Comparison of ENCODE assay signal across 8 cellular contexts in genomic region chr3:14633819-14634424, GRCh38. TPM values are rescaled to one million over a fixed set of nuclear protein-coding genes. Genes with fewer than 3 reads are reported as not detected.
DNase-seq lines count a peak whose midpoint lies in the region; ATAC-seq and TF ChIP-seq lines count a peak whose summit lies in the region.

No MANE protein-coding gene starts in this region.

- TF ChIP-seq RAD21 in Ishikawa (IDR thresholded peaks at IDR 0.05; ENCODE audit: low read depth) = peak; percentile 66

- no peak for TF ChIP-seq EP300 in Ishikawa (IDR thresholded peaks at IDR 0.05; ENCODE audit: borderline replicate concordance)

- in situ Hi-C loops in T47D (cut with HindIII; ENCODE audit: low pct_unique_long_range_greater_than_20kb, low sequenced_read_pairs) = no loop called here

- DNase-seq in GM03348 (ENCODE audit: low spot score) (peak; percentile 55), UCSD-AML1 (lab: John Stamatoyannopoulos, UW; ENCODE audit: unreplicated experiment) (peak; percentile 51), T47D (ENCODE audit: low read depth in 1 of 2, low spot score in 1 of 2) (peak; percentile 37 to 83), left lobe of liver (ENCODE audit: low spot score) (peak; percentile 53), DMS114 treated with DMSO at 0.1 percent for 48 hours (lab: John Stamatoyannopoulos, UW; ENCODE audit: unreplicated experiment) (no peak), NCI-H187 treated with DMSO at 0.1 percent for 48 hours (lab: John Stamatoyannopoulos, UW) (no peak)
- DNase-seq in stimulated activated CD8-positive, alpha-beta memory T cell treated with anti-CD3 and anti-CD28 coated beads, Interleukin-2, amount 100 ng/mL, for 1 hour (ENCODE audit: low read depth in 2 of 2) = peak; percentile 9 to 27

- peak; percentile 30 for ATAC-seq in left lobe of liver

TF ChIP-seq in Ishikawa, 13 proteins besides CTCF, POLR2A, EP300 and RAD21:
- TF ChIP-seq TEAD4 (IDR thresholded peaks at IDR 0.05) (no peak), TAF1 (IDR thresholded peaks at IDR 0.05; ENCODE audit: low read depth) (no peak), EGR1 (IDR thresholded peaks at IDR 0.05) (no peak), CEBPB (IDR thresholded peaks at IDR 0.05) (no peak), TCF12 (IDR thresholded peaks at IDR 0.05; ENCODE audit: low read depth) (no peak), YY1 (IDR thresholded peaks at IDR 0.05; ENCODE audit: low read depth) (0 out of 2 replicates have a peak, but pooled peaks have one; percentile 48), MAX (IDR thresholded peaks at IDR 0.05) (no peak)

RNA-seq across cellular contexts. Expression of gene CCDC174, which starts 17.6 kb away (rescaled TPM):
- 6.4 TPM for total RNA-seq in left lobe of liver

RNA-seq across cellular contexts. Expression of gene C3orf20, which starts 41.0 kb away (rescaled TPM):
- total RNA-seq in left lobe of liver = 0.13 TPM

Comparison
In these comparisons a context has a peak if more than half of its experiments do, and no peak if none do; other contexts are left out.
1. DNase-seq: peak in GM03348 (single experiment), UCSD-AML1 (single experiment), T47D (2 of 2), left lobe of liver (single experiment) and stimulated activated CD8-positive, alpha-beta memory T cell treated with anti-CD3 and anti-CD28 coated beads, Interleukin-2, amount 100 ng/mL, for 1 hour (2 of 2); none in DMS114 treated with DMSO at 0.1 percent for 48 hours (single experiment) and NCI-H187 treated with DMSO at 0.1 percent for 48 hours (single experiment).